In the genomic region with DNA sequence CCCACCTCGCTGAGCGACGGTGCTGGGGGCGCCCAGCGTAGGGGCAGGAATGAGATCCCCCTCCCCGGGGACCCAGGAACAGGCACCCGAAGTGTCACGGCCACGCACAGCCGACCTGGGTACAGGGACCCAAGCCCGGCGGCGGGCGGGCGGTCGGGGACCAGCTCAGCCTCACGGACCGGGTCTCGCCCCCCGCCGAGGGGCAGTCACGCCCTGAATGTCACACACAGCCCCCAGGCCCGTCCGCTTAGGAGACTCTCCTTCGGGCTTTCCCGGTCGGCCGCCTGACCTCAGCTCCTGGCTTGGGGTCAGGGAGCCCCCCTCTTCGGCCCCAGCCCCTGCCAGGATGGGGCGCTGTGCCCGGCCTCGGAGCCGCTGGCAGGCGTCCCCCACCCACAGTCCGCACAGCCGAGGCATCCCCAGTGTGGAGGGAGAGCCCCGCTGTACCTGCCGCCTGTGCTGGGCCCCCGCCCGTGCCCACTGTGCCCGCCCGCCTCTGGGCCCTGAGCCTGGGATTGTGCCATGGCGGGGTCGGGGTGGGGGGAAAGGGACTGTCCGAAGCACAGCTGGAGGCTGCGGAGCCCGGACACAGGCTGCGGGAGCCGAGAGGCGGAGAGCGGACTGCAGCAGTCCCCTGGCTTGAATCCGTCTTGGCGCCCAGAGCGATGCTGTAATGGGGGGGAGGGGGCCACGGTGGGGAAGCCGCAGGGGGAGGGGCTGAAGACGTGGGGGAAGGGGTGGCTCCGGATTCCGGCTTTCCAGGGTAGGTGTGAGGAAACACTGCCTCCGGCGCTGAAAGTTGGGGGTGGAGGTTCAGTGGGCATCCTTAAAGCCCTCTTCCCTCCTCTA, we compare ENCODE assay signal across 1 cellular context.
TF ChIP-seq lines count a peak whose summit lies in the region.

No MANE protein-coding gene starts in this region.

TF ChIP-seq in K562, 482 proteins besides CTCF, POLR2A, EP300 and RAD21:
- no peak for TF ChIP-seq MYBL2 (IDR thresholded peaks at IDR 0.05; ENCODE audit: low read depth)
- no peak for TF ChIP-seq MYBL2 (CRISPR knock-in tag; IDR thresholded peaks at IDR 0.05; ENCODE audit: borderline replicate concordance)
- TF ChIP-seq MTF1 (CRISPR knock-in tag; IDR thresholded peaks at IDR 0.05; ENCODE audit: borderline replicate concordance): no peak
- TF ChIP-seq, protein P1, sequence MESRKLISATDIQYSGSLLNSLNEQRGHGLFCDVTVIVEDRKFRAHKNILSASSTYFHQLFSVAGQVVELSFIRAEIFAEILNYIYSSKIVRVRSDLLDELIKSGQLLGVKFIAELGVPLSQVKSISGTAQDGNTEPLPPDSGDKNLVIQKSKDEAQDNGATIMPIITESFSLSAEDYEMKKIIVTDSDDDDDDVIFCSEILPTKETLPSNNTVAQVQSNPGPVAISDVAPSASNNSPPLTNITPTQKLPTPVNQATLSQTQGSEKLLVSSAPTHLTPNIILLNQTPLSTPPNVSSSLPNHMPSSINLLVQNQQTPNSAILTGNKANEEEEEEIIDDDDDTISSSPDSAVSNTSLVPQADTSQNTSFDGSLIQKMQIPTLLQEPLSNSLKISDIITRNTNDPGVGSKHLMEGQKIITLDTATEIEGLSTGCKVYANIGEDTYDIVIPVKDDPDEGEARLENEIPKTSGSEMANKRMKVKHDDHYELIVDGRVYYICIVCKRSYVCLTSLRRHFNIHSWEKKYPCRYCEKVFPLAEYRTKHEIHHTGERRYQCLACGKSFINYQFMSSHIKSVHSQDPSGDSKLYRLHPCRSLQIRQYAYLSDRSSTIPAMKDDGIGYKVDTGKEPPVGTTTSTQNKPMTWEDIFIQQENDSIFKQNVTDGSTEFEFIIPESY (CRISPR knock-in tag; IDR thresholded peaks at IDR 0.05): 0 out of 2 replicates have a peak, but pooled peaks have one; percentile 31
- 0 out of 2 replicates have a peak, but pooled peaks have one; percentile 26 for TF ChIP-seq HNRNPL (IDR thresholded peaks at IDR 0.05; ENCODE audit: low read depth, low read length)
- TF ChIP-seq, protein P2, sequence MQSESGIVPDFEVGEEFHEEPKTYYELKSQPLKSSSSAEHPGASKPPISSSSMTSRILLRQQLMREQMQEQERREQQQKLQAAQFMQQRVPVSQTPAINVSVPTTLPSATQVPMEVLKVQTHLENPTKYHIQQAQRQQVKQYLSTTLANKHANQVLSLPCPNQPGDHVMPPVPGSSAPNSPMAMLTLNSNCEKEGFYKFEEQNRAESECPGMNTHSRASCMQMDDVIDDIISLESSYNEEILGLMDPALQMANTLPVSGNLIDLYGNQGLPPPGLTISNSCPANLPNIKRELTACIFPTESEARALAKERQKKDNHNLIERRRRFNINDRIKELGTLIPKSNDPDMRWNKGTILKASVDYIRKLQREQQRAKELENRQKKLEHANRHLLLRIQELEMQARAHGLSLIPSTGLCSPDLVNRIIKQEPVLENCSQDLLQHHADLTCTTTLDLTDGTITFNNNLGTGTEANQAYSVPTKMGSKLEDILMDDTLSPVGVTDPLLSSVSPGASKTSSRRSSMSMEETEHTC (IDR thresholded peaks at IDR 0.05): no peak
- TF ChIP-seq, protein P3, sequence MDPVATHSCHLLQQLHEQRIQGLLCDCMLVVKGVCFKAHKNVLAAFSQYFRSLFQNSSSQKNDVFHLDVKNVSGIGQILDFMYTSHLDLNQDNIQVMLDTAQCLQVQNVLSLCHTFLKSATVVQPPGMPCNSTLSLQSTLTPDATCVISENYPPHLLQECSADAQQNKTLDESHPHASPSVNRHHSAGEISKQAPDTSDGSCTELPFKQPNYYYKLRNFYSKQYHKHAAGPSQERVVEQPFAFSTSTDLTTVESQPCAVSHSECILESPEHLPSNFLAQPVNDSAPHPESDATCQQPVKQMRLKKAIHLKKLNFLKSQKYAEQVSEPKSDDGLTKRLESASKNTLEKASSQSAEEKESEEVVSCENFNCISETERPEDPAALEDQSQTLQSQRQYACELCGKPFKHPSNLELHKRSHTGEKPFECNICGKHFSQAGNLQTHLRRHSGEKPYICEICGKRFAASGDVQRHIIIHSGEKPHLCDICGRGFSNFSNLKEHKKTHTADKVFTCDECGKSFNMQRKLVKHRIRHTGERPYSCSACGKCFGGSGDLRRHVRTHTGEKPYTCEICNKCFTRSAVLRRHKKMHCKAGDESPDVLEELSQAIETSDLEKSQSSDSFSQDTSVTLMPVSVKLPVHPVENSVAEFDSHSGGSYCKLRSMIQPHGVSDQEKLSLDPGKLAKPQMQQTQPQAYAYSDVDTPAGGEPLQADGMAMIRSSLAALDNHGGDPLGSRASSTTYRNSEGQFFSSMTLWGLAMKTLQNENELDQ (CRISPR knock-in tag; IDR thresholded peaks at IDR 0.05; ENCODE audit: borderline replicate concordance): no peak
- no peak for TF ChIP-seq CHD4 (IDR thresholded peaks at IDR 0.05; ENCODE audit: insufficient read depth, insufficient replicate concordance, low read depth, low read length, poor library complexity, severe bottlenecking)
- no peak for TF ChIP-seq NFIC (IDR thresholded peaks at IDR 0.05)
